8 cellular contexts compared by ENCODE assay signal in the genomic region with DNA sequence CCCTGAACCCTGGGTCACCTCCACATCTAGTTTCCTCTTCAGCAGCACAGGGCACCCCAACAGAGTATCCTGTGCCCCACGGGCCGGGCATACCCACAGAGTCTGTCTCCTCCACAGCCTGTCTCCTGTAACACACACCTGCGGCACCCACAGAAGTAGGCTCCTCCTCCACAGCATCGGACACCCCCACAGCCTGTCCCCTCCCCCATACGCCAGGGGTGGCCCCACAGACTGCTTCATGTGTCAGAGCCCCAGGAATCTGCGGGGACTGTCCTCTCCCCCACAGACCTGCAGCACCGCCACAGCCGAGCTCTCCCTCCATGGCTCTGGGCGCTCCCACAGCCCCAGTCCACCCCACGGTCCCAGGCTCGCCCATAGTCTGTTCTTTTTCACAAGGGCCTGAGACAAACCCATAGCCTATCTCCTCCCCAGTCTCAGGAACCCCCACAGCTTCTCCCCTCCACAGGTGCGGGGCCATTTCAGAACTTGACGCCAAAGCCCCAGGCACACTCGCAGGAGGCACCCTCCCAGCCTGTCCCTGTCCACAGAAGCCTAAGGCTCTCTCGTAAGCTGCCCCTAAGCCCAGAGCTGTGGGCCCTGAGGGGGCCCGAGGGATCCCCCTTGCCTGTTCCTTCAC. TPM values are rescaled to one million over a fixed set of nuclear protein-coding genes. Genes with fewer than 3 reads are reported as not detected.
DNase-seq lines count a peak whose midpoint lies in the region; ATAC-seq and TF ChIP-seq lines count a peak whose summit lies in the region.

No MANE protein-coding gene starts in this region.

- peak overlapping the region; percentile 89 for H3K4me3 Mint-ChIP-seq in activated T-cell treated with anti-CD3 and anti-CD28 coated beads, Interleukin-2, amount 50 U/mL, for 24 hours

- intact Hi-C loops in body of pancreas (cut with DNase I) = no loop called here
- intact Hi-C loops in lower leg skin (cut with DNase I; ENCODE audit: low total_unique reads) = no loop called here
- intact Hi-C loops in thyroid gland (cut with DNase I) = no loop called here

- no peak for TF ChIP-seq POLR2A in body of pancreas (IDR thresholded peaks at IDR 0.05)
- TF ChIP-seq POLR2A in lower leg skin (IDR thresholded peaks at IDR 0.05) = no peak
- TF ChIP-seq POLR2A in thyroid gland (IDR thresholded peaks at IDR 0.05) = no peak

- H3K9me3 ChIP-seq in body of pancreas (no peaks in the 10 kb centered on the region), thyroid gland (no peaks in the 10 kb centered on the region)

- H3K27ac Mint-ChIP-seq in activated T-cell treated with anti-CD3 and anti-CD28 coated beads, Interleukin-2, amount 50 U/mL, for 24 hours = peak overlapping the region; percentile 100

- no peak overlapping the region for H3K27ac ChIP-seq in body of pancreas
- no peak overlapping the region for H3K27ac ChIP-seq in thyroid gland

- peaks cover 56% of the 10 kb centered on the region for H3K36me3 Mint-ChIP-seq in activated T-cell treated with anti-CD3 and anti-CD28 coated beads, Interleukin-2, amount 50 U/mL, for 24 hours (ENCODE audit: low read depth)

- no peaks in the 10 kb centered on the region for H3K9me3 Mint-ChIP-seq in activated T-cell treated with anti-CD3 and anti-CD28 coated beads, Interleukin-2, amount 50 U/mL, for 24 hours

- DNase-seq in activated T-cell treated with anti-CD3 and anti-CD28 coated beads, Interleukin-2, amount 50 U/mL, for 24 hours = no peak
- DNase-seq in activated T-cell treated with anti-CD3 and anti-CD28 coated beads, Interleukin-2, amount 50 U/mL, for 1 hour = no peak
- DNase-seq in body of pancreas = no peak
- no peak for DNase-seq in lower leg skin (ENCODE audit: low spot score in 2 of 2)
- no peak for DNase-seq in thyroid gland
- no peak for DNase-seq in HuH-7.5 (ENCODE audit: low spot score)
- no peak for DNase-seq in CD1c-positive myeloid dendritic cell (ENCODE audit: extremely low spot score)
- no peak for DNase-seq in HK-2 (ENCODE audit: unreplicated experiment)

- H3K36me3 ChIP-seq in body of pancreas (replicated peaks in 1 of 2; ENCODE audit: insufficient read depth in 1 of 2, low read depth in 2 of 2) (no peaks in the 10 kb centered on the region), thyroid gland (peaks cover 0 to 12% of the 10 kb centered on the region in 2 donors)

- H3K4me3 ChIP-seq in body of pancreas (peak overlapping the region; percentile 74 to 81), lower leg skin (ENCODE audit: low read depth, poor library complexity, severe bottlenecking) (peak overlapping the region; percentile 81), thyroid gland (replicated peaks in 1 of 3) (peak overlapping the region; percentile 56 to 80 (median 79))

- WGBS in body of pancreas, 2 donors = 14 to 24% methylated on average over 14 to 15 of the region's 16 CpGs
- WGBS in lower leg skin, 2 donors = 23 to 35% methylated on average over 16 of the region's 16 CpGs
- 36 to 38% methylated on average over 14 to 15 of the region's 16 CpGs for WGBS in thyroid gland, 2 donors

- H3K4me1 ChIP-seq in body of pancreas (peaks cover 34% of the 10 kb centered on the region), thyroid gland (peaks cover 19 to 23% of the 10 kb centered on the region in 2 donors)

- TF ChIP-seq CTCF in body of pancreas (IDR thresholded peaks at IDR 0.05) (no peak), lower leg skin (IDR thresholded peaks at IDR 0.05) (no peak), thyroid gland (IDR thresholded peaks at IDR 0.05) (no peak)

- H3K27me3 Mint-ChIP-seq in activated T-cell treated with anti-CD3 and anti-CD28 coated beads, Interleukin-2, amount 50 U/mL, for 24 hours = no peaks in the 10 kb centered on the region

- peaks cover 52% of the 10 kb centered on the region for H3K4me1 Mint-ChIP-seq in activated T-cell treated with anti-CD3 and anti-CD28 coated beads, Interleukin-2, amount 50 U/mL, for 24 hours (ENCODE audit: low read depth)

- no peak for ATAC-seq in body of pancreas

- no peaks in the 10 kb centered on the region for H3K27me3 ChIP-seq in body of pancreas
- no peaks in the 10 kb centered on the region for H3K27me3 ChIP-seq in thyroid gland

RNA-seq across cellular contexts. Expression of gene KIAA0753, which starts 1.4 kb away (rescaled TPM):
- total RNA-seq in body of pancreas (10 to 100 TPM in 1 of 2 donors, 1 to 10 TPM in 1; 6.9 to 13.5 TPM), lower leg skin (10 to 100 TPM in 3 of 4 donors, 1 to 10 TPM in 1; 8.1 to 19.6 (median 13.8) TPM), thyroid gland (10 to 100 TPM; 20.8 to 46.7 (median 25.6) TPM)

RNA-seq across cellular contexts. Expression of gene TXNDC17, which starts 1.7 kb away (rescaled TPM):
- 10 to 100 TPM; 17.1 to 37.6 TPM for total RNA-seq in body of pancreas
- 100 to 1,000 TPM in 2 of 4 donors, 10 to 100 TPM in 2; 56.9 to 149 (median 98.0) TPM for total RNA-seq in lower leg skin
- 100 to 1,000 TPM in 2 of 4 donors, 10 to 100 TPM in 2; 70.4 to 149 (median 95.9) TPM for total RNA-seq in thyroid gland

RNA-seq across cellular contexts. Expression of gene MED31, which starts 12.3 kb away (rescaled TPM):
- 1 to 10 TPM; 6.2 to 9.9 TPM for total RNA-seq in body of pancreas
- 10 to 100 TPM in 2 of 4 donors, 1 to 10 TPM in 2; 2.4 to 16.5 (median 9.8) TPM for total RNA-seq in lower leg skin
- total RNA-seq in thyroid gland = 10 to 100 TPM in 2 of 4 donors, 1 to 10 TPM in 2; 5.3 to 13.7 (median 10.4) TPM

RNA-seq across cellular contexts. Expression of gene C17orf100, which starts 12.4 kb away (rescaled TPM):
- total RNA-seq in body of pancreas (1 to 10 TPM; 3.3 to 6.2 TPM), lower leg skin (1 to 10 TPM in 2 of 4 donors, under 1 TPM in 2; 0.81 to 3.3 (median 1.6) TPM), thyroid gland (1 to 10 TPM in 3 of 4 donors, under 1 TPM in 1; 0.67 to 2.7 (median 2.0) TPM)
